In genomic region chr10:5283305-5284158, GRCh38 we compare ENCODE assay signal across 9 cellular contexts.
A peak's percentile ranks its signal among the peaks of the same experiment; 100 is the strongest.
DNase-seq lines count a peak whose midpoint lies in the region; ATAC-seq and TF ChIP-seq lines count a peak whose summit lies in the region.
"Had no signal": no experiment of that assay in that cellular context is flagged by ENCODE, and none has a peak within 500 bp of the region (broad histone marks: within the 10 kb centered on the region; RNA-seq: fewer than 3 reads in every experiment).

No MANE protein-coding gene starts in this region.

- no peak for TF ChIP-seq POLR2A in gastroesophageal sphincter (IDR thresholded peaks at IDR 0.05)

- no peaks in the 10 kb centered on the region for H3K9me3 ChIP-seq in gastroesophageal sphincter

- H3K9me3 Mint-ChIP-seq in activated T-helper 2 cell treated with anti-CD3 and anti-CD28 coated beads, Interferon-gamma antibody, Interleukin-2, Interleukin-4, amounts not matched to agents 10 μg/mL and 5 μg/mL and 100 μg/mL, durations not matched to agents 14 hours and 24 hours and 36 hours = no peaks in the 10 kb centered on the region

- no peak overlapping the region for H3K27ac ChIP-seq in gastroesophageal sphincter
- H3K27ac ChIP-seq: skin epidermis had no signal

- WGBS in gastroesophageal sphincter (ENCODE audit: low coverage in 1 of 2), 2 donors = 31 to 52% methylated on average over 7 to 11 of the region's 14 CpGs

- no peaks in the 10 kb centered on the region for H3K27me3 Mint-ChIP-seq in activated T-helper 2 cell treated with anti-CD3 and anti-CD28 coated beads, Interferon-gamma antibody, Interleukin-2, Interleukin-4, amounts not matched to agents 10 μg/mL and 5 μg/mL and 100 μg/mL, durations not matched to agents 14 hours and 24 hours and 36 hours (ENCODE audit: low read depth)

- H3K4me1 Mint-ChIP-seq in activated T-helper 2 cell treated with anti-CD3 and anti-CD28 coated beads, Interferon-gamma antibody, Interleukin-2, Interleukin-4, amounts not matched to agents 10 μg/mL and 5 μg/mL and 100 μg/mL, durations not matched to agents 14 hours and 24 hours and 36 hours (ENCODE audit: low read depth) = peaks cover 30% of the 10 kb centered on the region

- no peaks in the 10 kb centered on the region for H3K4me1 ChIP-seq in gastroesophageal sphincter

- no peaks in the 10 kb centered on the region for H3K27me3 ChIP-seq in gastroesophageal sphincter

- TF ChIP-seq CTCF in gastroesophageal sphincter (IDR thresholded peaks at IDR 0.05) = peak; percentile 53 to 76 (median 72)

- H3K36me3 Mint-ChIP-seq in activated T-helper 2 cell treated with anti-CD3 and anti-CD28 coated beads, Interferon-gamma antibody, Interleukin-2, Interleukin-4, amounts not matched to agents 10 μg/mL and 5 μg/mL and 100 μg/mL, durations not matched to agents 14 hours and 24 hours and 36 hours (ENCODE audit: low read depth) = peaks cover 12% of the 10 kb centered on the region

- no peak overlapping the region for H3K27ac Mint-ChIP-seq in activated T-helper 2 cell treated with anti-CD3 and anti-CD28 coated beads, Interferon-gamma antibody, Interleukin-2, Interleukin-4, amounts not matched to agents 10 μg/mL and 5 μg/mL and 100 μg/mL, durations not matched to agents 14 hours and 24 hours and 36 hours

- no peaks in the 10 kb centered on the region for H3K36me3 ChIP-seq in gastroesophageal sphincter

- peak; percentile 75 to 78 for DNase-seq in AML-193 (lab: John Stamatoyannopoulos, UW)
- peak; percentile 87 for DNase-seq in OCI-M1 (lab: John Stamatoyannopoulos, UW)
- peak; percentile 50 for DNase-seq in activated T-helper 2 cell treated with anti-CD3 and anti-CD28 coated beads, Interferon-gamma antibody, Interleukin-2, Interleukin-4, amounts not matched to agents 10 μg/mL and 5 μg/mL and 100 μg/mL, durations not matched to agents 14 hours and 24 hours and 36 hours (ENCODE audit: low spot score)
- peak; percentile 82 for DNase-seq in posterior vena cava (ENCODE audit: low spot score)
- no peak for DNase-seq in DMS153 treated with DMSO at 0.1 percent for 48 hours (lab: John Stamatoyannopoulos, UW; ENCODE audit: unreplicated experiment)

- H3K4me3 Mint-ChIP-seq in activated T-helper 2 cell treated with anti-CD3 and anti-CD28 coated beads, Interferon-gamma antibody, Interleukin-2, Interleukin-4, amounts not matched to agents 10 μg/mL and 5 μg/mL and 100 μg/mL, durations not matched to agents 14 hours and 24 hours and 36 hours (ENCODE audit: low read depth) = no peak overlapping the region

- intact Hi-C loops in activated T-helper 2 cell treated with anti-CD3 and anti-CD28 coated beads, Interferon-gamma antibody, Interleukin-2, Interleukin-4, amounts not matched to agents 10 μg/mL and 5 μg/mL and 100 μg/mL, durations not matched to agents 14 hours and 24 hours and 36 hours (cut with micrococcal nuclease) = loop anchor here (1.0 to 5.0 kb wide), 4 partner anchors 13 to 434 kb away; partner anchors contain the start of gene AKR1C3
- intact Hi-C loops in posterior vena cava (cut with DNase I) = loop anchor here in 1 of 2 donors (5.0 kb wide), 1 partner anchor 436 kb away; no protein-coding TSS in a partner anchor

- TF ChIP-seq EP300 in gastroesophageal sphincter (IDR thresholded peaks at IDR 0.05) = no peak

- peak; percentile 89 for ATAC-seq in GM18867 (IDR thresholded peaks at IDR 0.05; ENCODE audit: unreplicated experiment)
- ATAC-seq in HG03354 (IDR thresholded peaks at IDR 0.05; ENCODE audit: poor library complexity, severe bottlenecking, unreplicated experiment) = peak; percentile 87
- peak; percentile 69 for ATAC-seq in gastroesophageal sphincter

- no peak overlapping the region for H3K4me3 ChIP-seq in gastroesophageal sphincter
- H3K4me3 ChIP-seq: skin epidermis had no signal
